ENCODE assay signal across 19 cellular contexts in the genomic region with DNA sequence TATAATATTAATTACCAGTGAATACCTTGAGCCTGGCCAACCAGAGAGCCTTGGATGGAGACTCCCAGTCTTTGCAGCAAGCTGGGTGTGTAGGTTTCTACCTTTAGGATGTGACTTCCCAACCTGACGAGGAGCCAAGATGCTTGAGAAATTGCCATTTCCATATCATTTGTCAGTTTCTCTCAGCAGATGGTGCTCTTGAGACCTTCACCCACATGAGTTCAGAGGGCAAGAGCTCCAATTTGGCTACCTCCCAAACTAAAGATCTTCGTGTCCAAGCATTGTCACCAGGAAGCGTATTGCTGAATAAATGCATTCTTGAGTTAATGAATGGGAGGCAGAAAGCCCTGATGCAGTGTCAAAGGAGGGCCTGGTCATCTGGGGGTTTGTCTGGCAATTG.
DNase-seq lines count a peak whose midpoint lies in the region; ATAC-seq, FAIRE-seq and TF ChIP-seq lines count a peak whose summit lies in the region.
"Had no signal": no experiment of that assay in that cellular context is flagged by ENCODE, and none has a peak within 500 bp of the region (broad histone marks: within the 10 kb centered on the region; RNA-seq: fewer than 3 reads in every experiment).

No MANE protein-coding gene starts in this region.

- no peak overlapping the region for H4K5ac ChIP-seq in H9 (ENCODE audit: insufficient read length, low read depth, low read length)

- WGBS in H9 (ENCODE audit: extremely low coverage, insufficient read length, low lambda C conversion rate) = no CpG with 5 or more reads among the region's 3 CpGs
- 10% methylated on average over 3 of the region's 3 CpGs for WGBS in HepG2 (ENCODE audit: low lambda C conversion rate)

- H3K14ac ChIP-seq in H9 (ENCODE audit: insufficient read depth, low read length) = no peak overlapping the region

- intact Hi-C loops in HepG2 (cut with micrococcal nuclease; ENCODE audit: unreplicated experiment) = no loop called here

- H4K20me1 ChIP-seq in H9 (ENCODE audit: control insufficient read depth, insufficient read depth, insufficient read length) (no peaks in the 10 kb centered on the region), HepG2 (ENCODE audit: insufficient read depth, low read length) (no peaks in the 10 kb centered on the region)
- H4K20me1 ChIP-seq: BLaER1 had no signal

- no peak overlapping the region for H3K4ac ChIP-seq in H9 (ENCODE audit: low read depth, low read length)

- no peak overlapping the region for H3K4me3 Mint-ChIP-seq in H9
- no peak overlapping the region for H3K4me3 Mint-ChIP-seq in activated T-cell treated with anti-CD3 and anti-CD28 coated beads, Interleukin-2, amount 50 U/mL, for 24 hours
- H3K4me3 Mint-ChIP-seq: CD8-positive, alpha-beta memory T cell; T-cell had no signal

- TF ChIP-seq RAD21 in HepG2 (CRISPR knock-in tag; IDR thresholded peaks at IDR 0.05) = no peak

- H4K8ac ChIP-seq in H9 (replicated peaks; ENCODE audit: insufficient read length, low read depth, low read length) = no peak overlapping the region

- H3K4me1 ChIP-seq in H9 (ENCODE audit: insufficient read depth, low read length) (no peaks in the 10 kb centered on the region), HepG2 (ENCODE audit: insufficient read depth, low read length) (no peaks in the 10 kb centered on the region)

- no peaks in the 10 kb centered on the region for H3K36me3 Mint-ChIP-seq in H9 (ENCODE audit: insufficient read depth in 1 of 3, low read depth in 3 of 3)
- no peaks in the 10 kb centered on the region for H3K36me3 Mint-ChIP-seq in activated T-cell treated with anti-CD3 and anti-CD28 coated beads, Interleukin-2, amount 50 U/mL, for 24 hours (ENCODE audit: low read depth)
- H3K36me3 Mint-ChIP-seq: CD8-positive, alpha-beta memory T cell; T-cell had no signal

- no peaks in the 10 kb centered on the region for H3K23me2 ChIP-seq in H9 (ENCODE audit: insufficient read length, low read depth, low read length, poor library complexity, severe bottlenecking)

- no peak overlapping the region for H3K27ac Mint-ChIP-seq in H9
- H3K27ac Mint-ChIP-seq in activated T-cell treated with anti-CD3 and anti-CD28 coated beads, Interleukin-2, amount 50 U/mL, for 24 hours = no peak overlapping the region
- H3K27ac Mint-ChIP-seq: CD8-positive, alpha-beta memory T cell; T-cell had no signal

- no peaks in the 10 kb centered on the region for H3K79me1 ChIP-seq in H9 (ENCODE audit: insufficient read depth, low read depth, low read length, poor library complexity, severe bottlenecking)

- H3K4me2 ChIP-seq in H9 (ENCODE audit: insufficient read depth, insufficient read length, low read length) (no peak overlapping the region), HepG2 (ENCODE audit: low read depth, low read length) (peak overlapping the region; percentile 8; the same call in 1 of the 2 replicates)
- H3K4me2 ChIP-seq: BLaER1 had no signal

- TF ChIP-seq CTCF in C4-2B (conservative IDR thresholded peaks at IDR 0.05) = peak; percentile 18
- peak; percentile 21; the same call in 1 of the 3 replicates for TF ChIP-seq CTCF in H9 (conservative IDR thresholded peaks at IDR 0.05)
- peak; percentile 33; the same call in 1 of the 2 replicates for TF ChIP-seq CTCF in HepG2 (CRISPR knock-in tag; IDR thresholded peaks at IDR 0.05)

- peaks cover 25% of the 10 kb centered on the region for H3K27me3 Mint-ChIP-seq in H9 (ENCODE audit: low read depth)
- H3K27me3 Mint-ChIP-seq in activated T-cell treated with anti-CD3 and anti-CD28 coated beads, Interleukin-2, amount 50 U/mL, for 24 hours = peaks cover 3% of the 10 kb centered on the region

- no peak overlapping the region for H2BK15ac ChIP-seq in H9 (ENCODE audit: low read depth, low read length)

- no peak for TF ChIP-seq POLR2A in HepG2 (IDR thresholded peaks at IDR 0.05; ENCODE audit: insufficient read depth in 1 of 2, low read depth in 2 of 2, low read length in 2 of 2)

- H3K23ac ChIP-seq in H9 (ENCODE audit: insufficient read length, low read depth, low read length) = no peak overlapping the region

- no peaks in the 10 kb centered on the region for H3K27me3 ChIP-seq in H9 (ENCODE audit: insufficient read depth, low read length)
- 0 out of 5 replicates have a peak, but pooled peaks cover 0 to 11% of the 10 kb centered on the region in 2 experiments for H3K27me3 ChIP-seq in HepG2 (ENCODE audit: control insufficient read depth in 1 of 2, insufficient read depth in 2 of 2, low read length in 2 of 2)
- H3K27me3 ChIP-seq: BLaER1 had no signal

- no peak overlapping the region for H2BK120ac ChIP-seq in H9 (ENCODE audit: low read depth, low read length, poor library complexity, severe bottlenecking)

- CTCF ChIA-PET in HepG2 (lab: Yijun Ruan, JAX; ENCODE audit: low intra/inter-chr PET ratio, low total read pairs) = no interaction called here

- H3K36me3 ChIP-seq in HepG2 (replicated peaks in 1 of 2; ENCODE audit: control insufficient read depth in 1 of 2, insufficient read depth in 2 of 2, low read length in 2 of 2) = no peaks in the 10 kb centered on the region
- H3K36me3 ChIP-seq: BLaER1 had no signal

- no peak for ATAC-seq in HepG2
- ATAC-seq: K562, SK-N-SH treated with all-trans-retinoic acid at 6 μM for 48 hours, T-cell had no signal

- no peak overlapping the region for H3K56ac ChIP-seq in H9 (ENCODE audit: insufficient read length, low read depth, low read length)

- no peaks in the 10 kb centered on the region for H3K4me1 Mint-ChIP-seq in H9
- peaks cover 2% of the 10 kb centered on the region for H3K4me1 Mint-ChIP-seq in activated T-cell treated with anti-CD3 and anti-CD28 coated beads, Interleukin-2, amount 50 U/mL, for 24 hours (ENCODE audit: low read depth)
- H3K4me1 Mint-ChIP-seq: CD8-positive, alpha-beta memory T cell; T-cell had no signal

- no peak overlapping the region for H2BK20ac ChIP-seq in H9 (ENCODE audit: low read depth, low read length, poor library complexity, severe bottlenecking)

- H2BK5ac ChIP-seq in H9 (ENCODE audit: insufficient read length, low read length) = no peak overlapping the region

- H3K9me3 ChIP-seq in H9 (ENCODE audit: control insufficient read depth, low read depth, low read length) (no peaks in the 10 kb centered on the region), HepG2 (ENCODE audit: low read length) (no peaks in the 10 kb centered on the region)
- H3K9me3 ChIP-seq: BLaER1 had no signal

- no peak overlapping the region for H3K27ac ChIP-seq in C4-2B
- H3K27ac ChIP-seq in H9 (ENCODE audit: insufficient read length, low read depth, low read length) = no peak overlapping the region
- no peak overlapping the region for H3K27ac ChIP-seq in HepG2 (ENCODE audit: extremely low read length, insufficient read depth, low read length)
- H3K27ac ChIP-seq: BLaER1 had no signal

- no TSS peak for BruUV-seq in HepG2 (replicated peaks; lab: Mats Ljungman, UMichigan)

- no peak overlapping the region for H3T11ph ChIP-seq in H9 (ENCODE audit: low read length)

- no peak overlapping the region for H2BK12ac ChIP-seq in H9 (ENCODE audit: insufficient read length, low read depth, low read length)

- H3K9me3 Mint-ChIP-seq in H9 = peaks cover 0 to 3% of the 10 kb centered on the region in 2 experiments; a peak in 1 of 5 replicates
- H3K9me3 Mint-ChIP-seq in activated T-cell treated with anti-CD3 and anti-CD28 coated beads, Interleukin-2, amount 50 U/mL, for 24 hours = no peaks in the 10 kb centered on the region
- H3K9me3 Mint-ChIP-seq: CD8-positive, alpha-beta memory T cell; T-cell had no signal

- H3K9ac ChIP-seq in H9 (ENCODE audit: extremely low read depth, insufficient read length, low read length) (no peak overlapping the region), HepG2 (ENCODE audit: insufficient read depth, low read depth, low read length) (no peak overlapping the region)
- H3K9ac ChIP-seq: BLaER1 had no signal

- no peaks in the 10 kb centered on the region for H3K79me2 ChIP-seq in H9 (ENCODE audit: insufficient read depth, low read length)
- H3K79me2 ChIP-seq in HepG2 (ENCODE audit: insufficient read depth, low read length) = no peaks in the 10 kb centered on the region

- no peak overlapping the region for H3K18ac ChIP-seq in H9 (ENCODE audit: insufficient read length, low read depth, low read length)

- peak; percentile 15 for FAIRE-seq in HepG2 (lab: Jason Lieb, UNC)
- FAIRE-seq: K562 had no signal

- DNase-seq in H9 (no peak), SK-MEL-5 (ENCODE audit: low read depth, low spot score) (peak; percentile 22), HepG2 (ENCODE audit: low spot score) (peak; percentile 19), SK-N-DZ (ENCODE audit: low spot score) (no peak), CD1c-positive myeloid dendritic cell (ENCODE audit: extremely low spot score) (no peak)
- DNase-seq in activated T-cell treated with anti-CD3 and anti-CD28 coated beads, Interleukin-2, amount 50 U/mL, for 24 hours = no peak
- DNase-seq: CD8-positive, alpha-beta memory T cell; NCI-H1048; NCI-H1436; NCI-H1930; NCI-H2171 treated with DMSO at 0.1 percent for 48 hours; NCI-H446; NCI-H526 treated with DMSO at 0.1 percent for 48 hours; SHP77; T-cell had no signal

- H4K91ac ChIP-seq in H9 (ENCODE audit: insufficient read length, low read depth, low read length) = no peak overlapping the region

- H2AK5ac ChIP-seq in H9 (ENCODE audit: insufficient read length, low read length) = no peak overlapping the region

- H3K4me3 ChIP-seq in HepG2 (replicated peaks in 1 of 3; ENCODE audit: insufficient read depth in 1 of 3, low read depth in 2 of 3, low read length in 3 of 3) = no peak overlapping the region
- H3K4me3 ChIP-seq: BLaER1, K562 had no signal

- POLR2A ChIA-PET in HepG2 (lab: Yijun Ruan, JAX) = no interaction called here

- in situ Hi-C loops in SK-MEL-5 (cut with HindIII; ENCODE audit: low pct_unique_long_range_greater_than_20kb, low sequenced_read_pairs) = no loop called here
- in situ Hi-C loops in HepG2 (cut with HindIII; ENCODE audit: extremely low pct_ligation_motif_present, low pct_unique_long_range_greater_than_20kb) = no loop called here

- TF ChIP-seq EP300 in HepG2 (IDR thresholded peaks at IDR 0.05; ENCODE audit: low read depth in 2 of 2, low read length in 2 of 2) = no peak
- TF ChIP-seq EP300 in HepG2 (CRISPR knock-in tag; IDR thresholded peaks at IDR 0.05; ENCODE audit: borderline replicate concordance) = no peak

- H2AFZ ChIP-seq in H9 (ENCODE audit: low read length) (no peak overlapping the region), HepG2 (ENCODE audit: low read length) (no peak overlapping the region)

TF ChIP-seq in HepG2, 621 proteins besides CTCF, POLR2A, EP300 and RAD21:
- 0 out of 2 replicates have a peak, but pooled peaks have one; percentile 21 for TF ChIP-seq NR2C2 (CRISPR knock-in tag; IDR thresholded peaks at IDR 0.05; ENCODE audit: borderline replicate concordance)
- peak; percentile 36; the same call in 1 of the 2 replicates for TF ChIP-seq STAG1 (CRISPR knock-in tag; IDR thresholded peaks at IDR 0.05)
- TF ChIP-seq HNF4A (CRISPR knock-in tag; IDR thresholded peaks at IDR 0.05) = peak; percentile 13; the same call in 1 of the 2 replicates
- TF ChIP-seq ZBTB20 (CRISPR knock-in tag; IDR thresholded peaks at IDR 0.05; ENCODE audit: borderline replicate concordance, low read depth) = no peak
- TF ChIP-seq ZFP62 (CRISPR knock-in tag; IDR thresholded peaks at IDR 0.05) = no peak
TF ChIP-seq in HepG2: peak in this region for 3.

Comparison
In these comparisons a context has a peak if more than half of its experiments do, and no peak if none do; other contexts are left out.
1. DNase-seq: peak in SK-MEL-5 (single experiment) and HepG2 (single experiment); none in H9 (single experiment), SK-N-DZ (single experiment), CD1c-positive myeloid dendritic cell (single experiment) and activated T-cell treated with anti-CD3 and anti-CD28 coated beads, Interleukin-2, amount 50 U/mL, for 24 hours (single experiment).
2. Peak in every context shown above with its lines, with median percentiles within 50 percentile points of each other: CTCF ChIP-seq.